In the genomic region with DNA sequence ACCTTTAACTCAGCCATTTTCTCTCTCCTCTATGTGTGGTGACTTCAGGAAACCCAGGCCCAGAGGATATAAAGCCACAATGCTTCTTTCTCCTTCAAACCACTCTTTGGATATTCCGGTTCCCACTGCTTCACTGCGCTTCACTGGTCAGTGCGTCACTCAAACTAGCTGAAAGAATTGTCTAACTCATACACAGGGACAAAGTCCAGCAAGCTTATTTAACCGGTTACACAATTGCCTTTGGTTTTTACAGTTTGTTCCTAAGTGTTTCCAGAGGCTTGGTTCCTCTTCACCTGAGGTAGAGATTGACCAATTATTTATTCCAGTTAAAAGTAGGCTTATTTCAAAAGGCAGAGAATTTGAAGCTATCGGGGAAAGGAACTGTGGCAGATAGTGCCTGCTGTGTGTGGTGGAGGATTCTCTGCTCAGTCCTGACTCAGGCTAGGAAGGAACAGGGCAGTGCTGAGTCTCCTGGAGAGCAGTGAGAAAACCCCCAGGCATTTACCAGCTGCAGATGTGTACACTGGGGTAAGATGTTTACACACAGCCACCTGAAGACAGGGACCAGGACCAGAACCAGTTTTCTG, we compare ENCODE assay signal across 1 cellular context.
A peak's percentile ranks its signal among the peaks of the same experiment; 100 is the strongest.
TF ChIP-seq lines count a peak whose summit lies in the region.

A gene with protein sequence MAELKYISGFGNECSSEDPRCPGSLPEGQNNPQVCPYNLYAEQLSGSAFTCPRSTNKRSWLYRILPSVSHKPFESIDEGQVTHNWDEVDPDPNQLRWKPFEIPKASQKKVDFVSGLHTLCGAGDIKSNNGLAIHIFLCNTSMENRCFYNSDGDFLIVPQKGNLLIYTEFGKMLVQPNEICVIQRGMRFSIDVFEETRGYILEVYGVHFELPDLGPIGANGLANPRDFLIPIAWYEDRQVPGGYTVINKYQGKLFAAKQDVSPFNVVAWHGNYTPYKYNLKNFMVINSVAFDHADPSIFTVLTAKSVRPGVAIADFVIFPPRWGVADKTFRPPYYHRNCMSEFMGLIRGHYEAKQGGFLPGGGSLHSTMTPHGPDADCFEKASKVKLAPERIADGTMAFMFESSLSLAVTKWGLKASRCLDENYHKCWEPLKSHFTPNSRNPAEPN (minus strand): TSS at position 145 of the 587 bp plus-strand sequence. CDS start 128 bp downstream, at position 17.

TF ChIP-seq in HepG2, 621 proteins besides CTCF, POLR2A, EP300 and RAD21 (continued from another document and continues in another):
- TF ChIP-seq MXD3 (CRISPR knock-in tag; IDR thresholded peaks at IDR 0.05): no peak
- TF ChIP-seq ZNF280B (CRISPR knock-in tag; IDR thresholded peaks at IDR 0.05; ENCODE audit: borderline replicate concordance): no peak
- TF ChIP-seq MLX (CRISPR knock-in tag; IDR thresholded peaks at IDR 0.05): 0 out of 2 replicates have a peak, but pooled peaks have one; percentile 49
- TF ChIP-seq NFKBIZ (CRISPR knock-in tag; IDR thresholded peaks at IDR 0.05): peak; percentile 70; the same call in 1 of the 2 replicates
- peak; percentile 89 for TF ChIP-seq HOMEZ (CRISPR knock-in tag; IDR thresholded peaks at IDR 0.05; ENCODE audit: low read depth)
- TF ChIP-seq MAX (IDR thresholded peaks at IDR 0.05): 0 out of 2 replicates have a peak, but pooled peaks have one; percentile 7
- TF ChIP-seq FUBP1 (CRISPR knock-in tag; IDR thresholded peaks at IDR 0.05; ENCODE audit: borderline replicate concordance): no peak
- TF ChIP-seq MEF2D (CRISPR knock-in tag; IDR thresholded peaks at IDR 0.05): no peak; the same call in 1 of the 2 replicates
- no peak for TF ChIP-seq ZNF761 (CRISPR knock-in tag; conservative IDR thresholded peaks at IDR 0.05)
- TF ChIP-seq ESRRA (CRISPR knock-in tag; IDR thresholded peaks at IDR 0.05; ENCODE audit: low read depth): no peak
- TF ChIP-seq HNRNPH1 (optimal IDR thresholded peaks at IDR 0.05; ENCODE audit: low read depth, low read length): no peak
- no peak for TF ChIP-seq KAT2B (IDR thresholded peaks at IDR 0.05; ENCODE audit: borderline replicate concordance, low read depth, low read length)
- no peak for TF ChIP-seq ZFP36 (IDR thresholded peaks at IDR 0.05; ENCODE audit: borderline replicate concordance, low read depth, low read length, partially characterized antibody)
- no peak for TF ChIP-seq ZNF260 (CRISPR knock-in tag; IDR thresholded peaks at IDR 0.05; ENCODE audit: borderline replicate concordance, low read depth)
- TF ChIP-seq, protein P1, sequence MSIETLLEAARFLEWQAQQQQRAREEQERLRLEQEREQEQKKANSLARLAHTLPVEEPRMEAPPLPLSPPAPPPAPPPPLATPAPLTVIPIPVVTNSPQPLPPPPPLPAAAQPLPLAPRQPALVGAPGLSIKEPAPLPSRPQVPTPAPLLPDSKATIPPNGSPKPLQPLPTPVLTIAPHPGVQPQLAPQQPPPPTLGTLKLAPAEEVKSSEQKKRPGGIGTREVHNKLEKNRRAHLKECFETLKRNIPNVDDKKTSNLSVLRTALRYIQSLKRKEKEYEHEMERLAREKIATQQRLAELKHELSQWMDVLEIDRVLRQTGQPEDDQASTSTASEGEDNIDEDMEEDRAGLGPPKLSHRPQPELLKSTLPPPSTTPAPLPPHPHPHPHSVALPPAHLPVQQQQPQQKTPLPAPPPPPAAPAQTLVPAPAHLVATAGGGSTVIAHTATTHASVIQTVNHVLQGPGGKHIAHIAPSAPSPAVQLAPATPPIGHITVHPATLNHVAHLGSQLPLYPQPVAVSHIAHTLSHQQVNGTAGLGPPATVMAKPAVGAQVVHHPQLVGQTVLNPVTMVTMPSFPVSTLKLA (IDR thresholded peaks at IDR 0.05): no peak
- TF ChIP-seq, protein P2, sequence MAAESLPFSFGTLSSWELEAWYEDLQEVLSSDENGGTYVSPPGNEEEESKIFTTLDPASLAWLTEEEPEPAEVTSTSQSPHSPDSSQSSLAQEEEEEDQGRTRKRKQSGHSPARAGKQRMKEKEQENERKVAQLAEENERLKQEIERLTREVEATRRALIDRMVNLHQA (CRISPR knock-in tag; IDR thresholded peaks at IDR 0.05): no peak
- no peak for TF ChIP-seq SMYD3 (CRISPR knock-in tag; IDR thresholded peaks at IDR 0.05)
- peak; percentile 64 for TF ChIP-seq NR2F6 (IDR thresholded peaks at IDR 0.05)
- peak; percentile 79; the same call in 1 of the 2 replicates for TF ChIP-seq NR2F6 (CRISPR knock-in tag; IDR thresholded peaks at IDR 0.05)
- no peak for TF ChIP-seq RORA (CRISPR knock-in tag; IDR thresholded peaks at IDR 0.05)
- no peak for TF ChIP-seq CCAR2 (optimal IDR thresholded peaks at IDR 0.05; ENCODE audit: low read depth, low read length)
- no peak for TF ChIP-seq ZNF564 (CRISPR knock-in tag; IDR thresholded peaks at IDR 0.05)
- TF ChIP-seq ZFY (CRISPR knock-in tag; IDR thresholded peaks at IDR 0.05): no peak; the same call in 1 of the 2 replicates
- TF ChIP-seq ZNF570 (CRISPR knock-in tag; IDR thresholded peaks at IDR 0.05; ENCODE audit: borderline replicate concordance): no peak
- TF ChIP-seq, protein P3, sequence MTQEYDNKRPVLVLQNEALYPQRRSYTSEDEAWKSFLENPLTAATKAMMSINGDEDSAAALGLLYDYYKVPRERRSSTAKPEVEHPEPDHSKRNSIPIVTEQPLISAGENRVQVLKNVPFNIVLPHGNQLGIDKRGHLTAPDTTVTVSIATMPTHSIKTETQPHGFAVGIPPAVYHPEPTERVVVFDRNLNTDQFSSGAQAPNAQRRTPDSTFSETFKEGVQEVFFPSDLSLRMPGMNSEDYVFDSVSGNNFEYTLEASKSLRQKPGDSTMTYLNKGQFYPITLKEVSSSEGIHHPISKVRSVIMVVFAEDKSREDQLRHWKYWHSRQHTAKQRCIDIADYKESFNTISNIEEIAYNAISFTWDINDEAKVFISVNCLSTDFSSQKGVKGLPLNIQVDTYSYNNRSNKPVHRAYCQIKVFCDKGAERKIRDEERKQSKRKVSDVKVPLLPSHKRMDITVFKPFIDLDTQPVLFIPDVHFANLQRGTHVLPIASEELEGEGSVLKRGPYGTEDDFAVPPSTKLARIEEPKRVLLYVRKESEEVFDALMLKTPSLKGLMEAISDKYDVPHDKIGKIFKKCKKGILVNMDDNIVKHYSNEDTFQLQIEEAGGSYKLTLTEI (CRISPR knock-in tag; conservative IDR thresholded peaks at IDR 0.05): no peak
- no peak for TF ChIP-seq LBX2 (CRISPR knock-in tag; IDR thresholded peaks at IDR 0.05; ENCODE audit: borderline replicate concordance)
- TF ChIP-seq, protein P4, sequence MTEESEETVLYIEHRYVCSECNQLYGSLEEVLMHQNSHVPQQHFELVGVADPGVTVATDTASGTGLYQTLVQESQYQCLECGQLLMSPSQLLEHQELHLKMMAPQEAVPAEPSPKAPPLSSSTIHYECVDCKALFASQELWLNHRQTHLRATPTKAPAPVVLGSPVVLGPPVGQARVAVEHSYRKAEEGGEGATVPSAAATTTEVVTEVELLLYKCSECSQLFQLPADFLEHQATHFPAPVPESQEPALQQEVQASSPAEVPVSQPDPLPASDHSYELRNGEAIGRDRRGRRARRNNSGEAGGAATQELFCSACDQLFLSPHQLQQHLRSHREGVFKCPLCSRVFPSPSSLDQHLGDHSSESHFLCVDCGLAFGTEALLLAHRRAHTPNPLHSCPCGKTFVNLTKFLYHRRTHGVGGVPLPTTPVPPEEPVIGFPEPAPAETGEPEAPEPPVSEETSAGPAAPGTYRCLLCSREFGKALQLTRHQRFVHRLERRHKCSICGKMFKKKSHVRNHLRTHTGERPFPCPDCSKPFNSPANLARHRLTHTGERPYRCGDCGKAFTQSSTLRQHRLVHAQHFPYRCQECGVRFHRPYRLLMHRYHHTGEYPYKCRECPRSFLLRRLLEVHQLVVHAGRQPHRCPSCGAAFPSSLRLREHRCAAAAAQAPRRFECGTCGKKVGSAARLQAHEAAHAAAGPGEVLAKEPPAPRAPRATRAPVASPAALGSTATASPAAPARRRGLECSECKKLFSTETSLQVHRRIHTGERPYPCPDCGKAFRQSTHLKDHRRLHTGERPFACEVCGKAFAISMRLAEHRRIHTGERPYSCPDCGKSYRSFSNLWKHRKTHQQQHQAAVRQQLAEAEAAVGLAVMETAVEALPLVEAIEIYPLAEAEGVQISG (CRISPR knock-in tag; IDR thresholded peaks at IDR 0.05): peak; percentile 28; the same call in 1 of the 2 replicates
- TF ChIP-seq ZNF34 (CRISPR knock-in tag; IDR thresholded peaks at IDR 0.05; ENCODE audit: borderline replicate concordance): no peak
- TF ChIP-seq KAT8 (CRISPR knock-in tag; IDR thresholded peaks at IDR 0.05): peak; percentile 83
- TF ChIP-seq CHD2 (IDR thresholded peaks at IDR 0.05; ENCODE audit: low read depth, low read length): no peak
- peak; percentile 42 for TF ChIP-seq CREB1 (IDR thresholded peaks at IDR 0.05)
- peak; percentile 87 for TF ChIP-seq CREB1 (CRISPR knock-in tag; IDR thresholded peaks at IDR 0.05)
- TF ChIP-seq YEATS2 (CRISPR knock-in tag; IDR thresholded peaks at IDR 0.05; ENCODE audit: borderline replicate concordance): peak; percentile 45; the same call in 1 of the 2 replicates
- TF ChIP-seq XBP1 (CRISPR knock-in tag; IDR thresholded peaks at IDR 0.05): no peak
- TF ChIP-seq KLF11 (CRISPR knock-in tag; IDR thresholded peaks at IDR 0.05): 0 out of 2 replicates have a peak, but pooled peaks have one; percentile 60
- no peak; the same call in 1 of the 2 replicates for TF ChIP-seq FOXK2 (IDR thresholded peaks at IDR 0.05)
- TF ChIP-seq, protein P5, sequence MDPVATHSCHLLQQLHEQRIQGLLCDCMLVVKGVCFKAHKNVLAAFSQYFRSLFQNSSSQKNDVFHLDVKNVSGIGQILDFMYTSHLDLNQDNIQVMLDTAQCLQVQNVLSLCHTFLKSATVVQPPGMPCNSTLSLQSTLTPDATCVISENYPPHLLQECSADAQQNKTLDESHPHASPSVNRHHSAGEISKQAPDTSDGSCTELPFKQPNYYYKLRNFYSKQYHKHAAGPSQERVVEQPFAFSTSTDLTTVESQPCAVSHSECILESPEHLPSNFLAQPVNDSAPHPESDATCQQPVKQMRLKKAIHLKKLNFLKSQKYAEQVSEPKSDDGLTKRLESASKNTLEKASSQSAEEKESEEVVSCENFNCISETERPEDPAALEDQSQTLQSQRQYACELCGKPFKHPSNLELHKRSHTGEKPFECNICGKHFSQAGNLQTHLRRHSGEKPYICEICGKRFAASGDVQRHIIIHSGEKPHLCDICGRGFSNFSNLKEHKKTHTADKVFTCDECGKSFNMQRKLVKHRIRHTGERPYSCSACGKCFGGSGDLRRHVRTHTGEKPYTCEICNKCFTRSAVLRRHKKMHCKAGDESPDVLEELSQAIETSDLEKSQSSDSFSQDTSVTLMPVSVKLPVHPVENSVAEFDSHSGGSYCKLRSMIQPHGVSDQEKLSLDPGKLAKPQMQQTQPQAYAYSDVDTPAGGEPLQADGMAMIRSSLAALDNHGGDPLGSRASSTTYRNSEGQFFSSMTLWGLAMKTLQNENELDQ (CRISPR knock-in tag; IDR thresholded peaks at IDR 0.05; ENCODE audit: borderline replicate concordance): no peak
- peak; percentile 20; the same call in 1 of the 2 replicates for TF ChIP-seq SOX13 (IDR thresholded peaks at IDR 0.05)
- peak in 1 of 2 experiments; percentile 94; a peak in 2 of 4 replicates for TF ChIP-seq SOX13 (CRISPR knock-in tag; conservative IDR thresholded peaks at IDR 0.05 in 1 of 2, IDR thresholded peaks at IDR 0.05 in 1 of 2)
